In the genomic region with DNA sequence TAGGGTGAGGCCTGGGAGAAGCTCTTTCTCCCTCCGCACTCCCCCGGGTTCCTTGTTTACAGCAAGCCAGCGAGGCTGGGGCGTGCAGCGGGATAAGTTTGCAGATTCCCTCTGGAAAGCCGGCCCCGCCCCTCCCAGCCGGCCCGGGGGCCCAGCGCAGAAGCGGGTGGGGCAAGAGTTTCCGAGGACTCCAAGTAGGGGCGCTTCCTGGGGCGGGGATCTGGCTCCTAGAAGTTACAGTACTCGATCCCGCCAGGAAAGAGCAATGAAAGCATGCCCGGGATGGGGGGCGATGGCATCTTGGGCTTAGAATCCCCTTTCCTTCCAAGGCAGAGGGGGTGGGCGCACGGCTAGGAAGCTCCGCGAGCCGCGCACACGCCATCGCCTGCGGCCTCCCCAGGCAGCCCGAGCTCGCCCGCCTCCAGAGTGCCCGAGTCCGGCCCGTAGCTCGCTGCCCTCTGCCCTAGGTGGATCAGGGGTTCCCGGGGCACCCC, we compare ENCODE assay signal across 8 cellular contexts. TPM values are rescaled to one million over a fixed set of nuclear protein-coding genes. Genes with fewer than 3 reads are reported as not detected.
A peak's percentile ranks its signal among the peaks of the same experiment; 100 is the strongest.
DNase-seq lines count a peak whose midpoint lies in the region; ATAC-seq and TF ChIP-seq lines count a peak whose summit lies in the region.

No MANE protein-coding gene starts in this region.

- H3K4me3 ChIP-seq in HFF-Myc (replicated peaks; ENCODE audit: low read depth, low read length) (peak overlapping the region; percentile 70), Panc1 (ENCODE audit: low read depth in 2 of 2, low read length in 2 of 2) (peak overlapping the region; percentile 66 to 67), lung (peak overlapping the region; percentile 80), thymus (ENCODE audit: low read length) (peak overlapping the region; percentile 58)
- peak overlapping the region; percentile 45 for H3K4me3 ChIP-seq in effector memory CD4-positive, alpha-beta T cell (ENCODE audit: insufficient read depth, low read depth, low read length, poor library complexity, severe bottlenecking)

- TF ChIP-seq CTCF in HFF-Myc (IDR thresholded peaks at IDR 0.05; ENCODE audit: low read depth, low read length, missing control alignments) (no peak), Panc1 (IDR thresholded peaks at IDR 0.05) (no peak), lung (IDR thresholded peaks at IDR 0.05; ENCODE audit: control extremely low read depth, extremely low read depth) (no peak)

- POLR2A ChIA-PET in Panc1 (lab: Charles Lee) = interaction anchor here (0.6 kb wide), 1 partner anchor 43 kb away, joined by 5 read pairs; no protein-coding TSS in a partner anchor

- H3K27ac ChIP-seq in Panc1 (ENCODE audit: low read length) (peak overlapping the region; percentile 51; the same call in 1 of the 2 replicates), lung (ENCODE audit: low read depth in 1 of 2, low read length in 1 of 2) (peak overlapping the region; percentile 94 to 97), thymus (ENCODE audit: low read depth) (peak overlapping the region; percentile 15)
- H3K27ac ChIP-seq in effector memory CD4-positive, alpha-beta T cell (ENCODE audit: insufficient read depth, low read length, poor library complexity, severe bottlenecking) = no peak overlapping the region

- BruUV-seq in Panc1 (replicated peaks; lab: Mats Ljungman, UMichigan) = no TSS peak

- H3K36me3 ChIP-seq in Panc1 (ENCODE audit: control insufficient read depth, insufficient read depth, low read length) (no peaks in the 10 kb centered on the region), lung (ENCODE audit: control insufficient read depth in 2 of 2, insufficient read depth in 2 of 2, low read length in 2 of 2) (peaks cover 0 to 10% of the 10 kb centered on the region in 2 donors), thymus (ENCODE audit: control insufficient read depth, insufficient read depth) (no peaks in the 10 kb centered on the region)
- H3K36me3 ChIP-seq in effector memory CD4-positive, alpha-beta T cell (ENCODE audit: control insufficient read depth, insufficient read depth, low read length) = no peaks in the 10 kb centered on the region

- WGBS in lung, 2 donors = 1 to 2% methylated on average over 35 of the region's 35 CpGs
- WGBS in thymus = 11% methylated on average over 35 of the region's 35 CpGs

- H3K4me1 ChIP-seq in Panc1 (ENCODE audit: control insufficient read depth, insufficient read depth, low read length) (0 out of 2 replicates have a peak, but pooled peaks cover 2% of the 10 kb centered on the region), lung (ENCODE audit: control insufficient read depth in 2 of 2, insufficient read depth in 2 of 2, low read length in 2 of 2) (peaks cover 0 to 32% of the 10 kb centered on the region in 2 donors), thymus (ENCODE audit: control insufficient read depth, insufficient read depth, low read length) (peaks cover 12% of the 10 kb centered on the region)
- H3K4me1 ChIP-seq in effector memory CD4-positive, alpha-beta T cell (ENCODE audit: control insufficient read depth, insufficient read depth, low read length, poor library complexity, severe bottlenecking) = peaks cover 8% of the 10 kb centered on the region

- ATAC-seq in Panc1 (peak; percentile 35), lung (ENCODE audit: insufficient read depth, low FRiP score) (peak; percentile 29), HG03139 (IDR thresholded peaks at IDR 0.05; ENCODE audit: unreplicated experiment) (no peak)

- no peaks in the 10 kb centered on the region for H3K9me3 ChIP-seq in Panc1 (ENCODE audit: control insufficient read depth, insufficient read depth, low read depth, low read length)
- H3K9me3 ChIP-seq in effector memory CD4-positive, alpha-beta T cell (ENCODE audit: control insufficient read depth, low read length) = no peaks in the 10 kb centered on the region
- H3K9me3 ChIP-seq in lung (ENCODE audit: control insufficient read depth in 2 of 2, insufficient read depth in 1 of 2, low read length in 1 of 2) = no peaks in the 10 kb centered on the region
- H3K9me3 ChIP-seq in thymus (ENCODE audit: control insufficient read depth) = no peaks in the 10 kb centered on the region

- CTCF ChIA-PET in Panc1 (lab: Charles Lee) = no interaction called here

- in situ Hi-C loops in Panc1 (cut with HindIII; ENCODE audit: low pct_unique_long_range_greater_than_20kb, low sequenced_read_pairs) = no loop called here

- H3K27me3 ChIP-seq in Panc1 (ENCODE audit: control insufficient read depth, insufficient read depth, low read length) = no peaks in the 10 kb centered on the region
- no peaks in the 10 kb centered on the region for H3K27me3 ChIP-seq in effector memory CD4-positive, alpha-beta T cell (replicated peaks; ENCODE audit: control insufficient read depth, insufficient read depth, low read length, poor library complexity, severe bottlenecking)
- no peaks in the 10 kb centered on the region for H3K27me3 ChIP-seq in lung (ENCODE audit: control insufficient read depth, insufficient read depth)
- H3K27me3 ChIP-seq in thymus (ENCODE audit: control insufficient read depth, insufficient read depth) = no peaks in the 10 kb centered on the region

- DNase-seq in D341Med (ENCODE audit: low spot score) (peak; percentile 61), HFF-Myc (ENCODE audit: extremely low read depth, low read depth) (no peak), Panc1 (ENCODE audit: low read depth, low spot score) (no peak), lung (ENCODE audit: low spot score) (peak; percentile 57), HuH-7.5 (ENCODE audit: low spot score) (no peak)
- no peak for DNase-seq in effector memory CD4-positive, alpha-beta T cell

- intact Hi-C loops in Panc1 (cut with micrococcal nuclease; ENCODE audit: unreplicated experiment) = no loop called here

RNA-seq across cellular contexts. Expression of a gene that starts 0.4 kb away (rescaled TPM):
- 15.9 TPM for total RNA-seq in Panc1 (2021; ENCODE audit: unreplicated experiment)
- polyA plus RNA-seq in Panc1 (2012; ENCODE audit: insufficient read length) = 19.5 TPM
- total RNA-seq in lung = 10 to 100 TPM; 30.2 to 63.7 TPM
- 100 to 1,000 TPM in 1 of 2 donors, 10 to 100 TPM in 1; 49.8 to 107 TPM for polyA plus RNA-seq in lung
- 17.1 TPM for polyA plus RNA-seq in thymus

RNA-seq across cellular contexts. Expression of a gene that starts 0.7 kb away (rescaled TPM):
- total RNA-seq in Panc1 (2021; ENCODE audit: unreplicated experiment) (31.4 TPM), lung (10 to 100 TPM; 59.2 to 72.6 TPM)
- polyA plus RNA-seq in Panc1 (2012; ENCODE audit: insufficient read length) = 52.1 TPM
- polyA plus RNA-seq in lung (100 to 1,000 TPM in 1 of 2 donors, 10 to 100 TPM in 1; 70.7 to 247 TPM), thymus (32.1 TPM)

RNA-seq across cellular contexts. Expression of a gene that starts 32.7 kb away (rescaled TPM):
- 32.7 TPM for total RNA-seq in Panc1 (2021; ENCODE audit: unreplicated experiment)
- polyA plus RNA-seq in Panc1 (2012; ENCODE audit: insufficient read length) = 53.2 TPM
- total RNA-seq in lung = 10 to 100 TPM in 1 of 2 donors, 1 to 10 TPM in 1; 9.7 to 26.0 TPM
- 10 to 100 TPM; 15.1 to 21.6 TPM for polyA plus RNA-seq in lung
- 25.2 TPM for polyA plus RNA-seq in thymus

Comparison
In these comparisons a context has a peak if more than half of its experiments do, and no peak if none do; other contexts are left out.
1. DNase-seq: peak in D341Med (single experiment) and lung (single experiment); none in HFF-Myc (single experiment), Panc1 (single experiment), effector memory CD4-positive, alpha-beta T cell (0 of 3) and HuH-7.5 (single experiment).
2. Peak in every context shown above with its lines, with median percentiles within 50 percentile points of each other: H3K4me3 ChIP-seq.